In the genomic region with DNA sequence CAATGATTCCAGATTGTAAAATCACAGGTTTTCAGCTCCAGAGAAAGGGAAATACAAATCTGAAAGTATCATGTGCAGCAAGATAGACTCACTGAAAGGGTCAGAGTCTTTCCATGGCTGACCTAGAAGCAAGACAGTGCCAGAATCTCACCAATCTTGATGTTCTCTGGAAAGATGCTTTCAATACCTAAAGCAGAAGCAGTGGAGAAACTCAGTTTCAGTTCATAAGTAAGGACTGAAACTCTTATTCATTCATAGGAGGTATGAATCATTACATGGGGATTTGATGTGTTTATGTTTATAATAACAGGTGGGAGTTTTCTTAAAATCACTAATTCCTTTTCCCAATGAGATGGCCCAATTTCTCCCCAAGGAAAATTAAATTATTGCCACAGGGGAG, we compare ENCODE assay signal across 29 cellular contexts. TPM values are rescaled to one million over a fixed set of nuclear protein-coding genes. Genes with fewer than 3 reads are reported as not detected.
"Had no signal": no experiment of that assay in that cellular context is flagged by ENCODE, and none has a peak within 500 bp of the region (broad histone marks: within the 10 kb centered on the region; RNA-seq: fewer than 3 reads in every experiment).

No MANE protein-coding gene starts in this region.

- H3K4me1 Mint-ChIP-seq: naive B cell; stimulated activated memory B cell treated with anti-CD40 and anti-IgM and Interleukin-4, amounts not matched to agents 10 μg/mL and 1 μg/mL and 100 μg/mL, for 72 hours had no signal

- H3K4me3 Mint-ChIP-seq: activated CD4-positive, alpha-beta memory T cell treated with anti-CD3 and anti-CD28 coated beads for 36 hours; activated T-helper 1 cell treated with anti-CD3 and anti-CD28 coated beads, Interleukin-12 subunit alpha, Interleukin-12 subunit beta, Interleukin-2, Interleukin-4 antibody, amounts not matched to agents 30 ng/mL and 10 ng/mL and 1 ng/mL, durations not matched to agents 14 hours and 24 hours and 36 hours; mesothelial cell of epicardium; naive B cell; nephron progenitor cell; stimulated activated memory B cell treated with anti-CD40 and anti-IgM and Interleukin-4, amounts not matched to agents 10 μg/mL and 1 μg/mL and 100 μg/mL, for 72 hours; T-helper 2 cell treated with Interferon-gamma antibody and Interleukin-4, amounts not matched to agents 5 μg/mL and 100 μg/mL, for 36 hours had no signal

- H3K4me3 ChIP-seq: cardiac muscle cell, colonic mucosa, gastroesophageal sphincter, sigmoid colon, tibial nerve had no signal

- H3K36me3 Mint-ChIP-seq: activated CD4-positive, alpha-beta memory T cell treated with anti-CD3 and anti-CD28 coated beads for 36 hours; naive B cell; stimulated activated memory B cell treated with anti-CD40 and anti-IgM and Interleukin-4, amounts not matched to agents 10 μg/mL and 1 μg/mL and 100 μg/mL, for 72 hours had no signal

- H3K36me3 ChIP-seq: cardiac muscle cell, colonic mucosa, gastroesophageal sphincter, neutrophil, sigmoid colon, tibial nerve had no signal

- H3K27ac Mint-ChIP-seq: activated CD4-positive, alpha-beta memory T cell treated with anti-CD3 and anti-CD28 coated beads for 36 hours; activated T-helper 1 cell treated with anti-CD3 and anti-CD28 coated beads, Interleukin-12 subunit alpha, Interleukin-12 subunit beta, Interleukin-2, Interleukin-4 antibody, amounts not matched to agents 30 ng/mL and 10 ng/mL and 1 ng/mL, durations not matched to agents 14 hours and 24 hours and 36 hours; mesothelial cell of epicardium; naive B cell; nephron progenitor cell; progenitor cell of endocrine pancreas; stimulated activated memory B cell treated with anti-CD40 and anti-IgM and Interleukin-4, amounts not matched to agents 10 μg/mL and 1 μg/mL and 100 μg/mL, for 72 hours; T-helper 2 cell treated with Interferon-gamma antibody and Interleukin-4, amounts not matched to agents 5 μg/mL and 100 μg/mL, for 36 hours had no signal

- H3K4me1 ChIP-seq: colonic mucosa had no signal

- H3K9me3 Mint-ChIP-seq: activated CD4-positive, alpha-beta memory T cell treated with anti-CD3 and anti-CD28 coated beads for 36 hours; activated T-helper 1 cell treated with anti-CD3 and anti-CD28 coated beads, Interleukin-12 subunit alpha, Interleukin-12 subunit beta, Interleukin-2, Interleukin-4 antibody, amounts not matched to agents 30 ng/mL and 10 ng/mL and 1 ng/mL, durations not matched to agents 14 hours and 24 hours and 36 hours; mesothelial cell of epicardium; stimulated activated memory B cell treated with anti-CD40 and anti-IgM and Interleukin-4, amounts not matched to agents 10 μg/mL and 1 μg/mL and 100 μg/mL, for 72 hours; T-helper 2 cell treated with Interferon-gamma antibody and Interleukin-4, amounts not matched to agents 5 μg/mL and 100 μg/mL, for 36 hours had no signal

- H3K27ac ChIP-seq: cardiac muscle cell, colonic mucosa, neutrophil, sigmoid colon, tibial nerve had no signal

- ATAC-seq: gastroesophageal sphincter; left cardiac atrium; left ventricle myocardium superior; stimulated activated memory B cell treated with anti-CD40 and anti-IgM and Interleukin-4, amounts not matched to agents 10 μg/mL and 1 μg/mL and 100 μg/mL, for 72 hours had no signal

- H3K27me3 Mint-ChIP-seq: progenitor cell of endocrine pancreas had no signal

- DNase-seq: activated CD4-positive, alpha-beta memory T cell treated with anti-CD3 and anti-CD28 coated beads for 36 hours; activated CD4-positive, alpha-beta T cell treated with anti-CD3 and anti-CD28 coated beads for 48 hours; activated CD4-positive, CD25-positive, alpha-beta regulatory T cell; activated gamma-delta T cell; activated naive CD4-positive, alpha-beta T cell treated with anti-CD3 and anti-CD28 coated beads, Interleukin-2, amount 50 U/mL, for 16 hours; anterior cingulate cortex; cerebellar nuclear complex; colonic mucosa; effector CD8-positive, alpha-beta T cell; erythroblast; hippocampal formation; left cardiac atrium; left ventricle myocardium superior; naive B cell; nephron progenitor cell; retina; sigmoid colon; small intestine; stimulated activated CD4-positive, alpha-beta T cell treated with anti-CD3 and anti-CD28 coated beads, Interleukin-4, amount 100 ng/mL, for 24 hours; T-helper 1 cell had no signal

- H3K9me3 ChIP-seq: colonic mucosa, gastroesophageal sphincter, neutrophil, sigmoid colon, tibial nerve had no signal

- H3K27me3 ChIP-seq: cardiac muscle cell, colonic mucosa, gastroesophageal sphincter, sigmoid colon, tibial nerve had no signal

RNA-seq across cellular contexts. Expression of a gene that starts 42.5 kb away (rescaled TPM):
- total RNA-seq: activated T-helper 1 cell treated with anti-CD3 and anti-CD28 coated beads, Interleukin-12 subunit alpha, Interleukin-12 subunit beta, Interleukin-2, Interleukin-4 antibody, amounts not matched to agents 30 ng/mL and 10 ng/mL and 1 ng/mL, durations not matched to agents 14 hours and 24 hours and 36 hours had no signal
